8 cellular contexts compared by ENCODE assay signal in genomic region chr9:125747053-125747764, GRCh38. TPM values are rescaled to one million over a fixed set of nuclear protein-coding genes. Genes with fewer than 3 reads are reported as not detected.
DNase-seq lines count a peak whose midpoint lies in the region; ATAC-seq, FAIRE-seq and TF ChIP-seq lines count a peak whose summit lies in the region.

Gene PBX3, plus strand, starts transcription at chr9:125747373.

- H3K4me3 ChIP-seq in SK-N-SH (ENCODE audit: low read depth in 2 of 2, low read length in 1 of 2), result peak within 1 kb of the TSS; percentile 84 to 96

- peak within 1 kb of the TSS; percentile 91 to 97 for H3K27ac ChIP-seq in SK-N-SH (ENCODE audit: low read depth in 2 of 2, low read length in 1 of 2)

- TF ChIP-seq CTCF in SK-N-SH (IDR thresholded peaks at IDR 0.05), result no peak

- H3K4me1 ChIP-seq in SK-N-SH (ENCODE audit: control insufficient read depth in 1 of 2, insufficient read depth in 2 of 2, low read depth in 1 of 2, low read length in 1 of 2), result peaks cover 16 to 17% of the 10 kb centered on the region in 2 experiments

- no peaks in the 10 kb centered on the region for H3K27me3 ChIP-seq in SK-N-SH (ENCODE audit: insufficient read depth)

- peaks cover 25 to 36% of the 10 kb centered on the region in 2 experiments for H3K36me3 ChIP-seq in SK-N-SH (replicated peaks in 1 of 2; ENCODE audit: control insufficient read depth in 1 of 2, insufficient read depth in 2 of 2, low read length in 1 of 2)

- no peak for TF ChIP-seq RAD21 in SK-N-SH (IDR thresholded peaks at IDR 0.05; ENCODE audit: low read length)

- H3F3A ChIP-seq in SK-N-SH (replicated peaks; ENCODE audit: insufficient read depth), result peaks cover 38% of the 10 kb centered on the region

- POLR2A ChIA-PET in SK-N-SH (lab: Yijun Ruan, JAX), result interaction anchor here (1.2 kb wide), 1 partner anchor 96 kb away, joined by 3 read pairs; no protein-coding TSS in a partner anchor

- H3K9ac ChIP-seq in SK-N-SH, result peak within 1 kb of the TSS; percentile 96

- CTCF ChIA-PET in SK-N-SH (lab: Yijun Ruan, JAX), result interaction anchor here (0.6 kb wide), 1 partner anchor 86 kb away, joined by 3 read pairs; no protein-coding TSS in a partner anchor

- H3K4me2 ChIP-seq in SK-N-SH, result peak within 1 kb of the TSS; percentile 90

- H4K20me1 ChIP-seq in SK-N-SH (ENCODE audit: insufficient read depth), result 0 out of 2 replicates have a peak, but pooled peaks cover 3% of the 10 kb centered on the region

- peak within 1 kb of the TSS; percentile 12; the same call in 1 of the 2 replicates for H2AFZ ChIP-seq in SK-N-SH (ENCODE audit: low read depth)

- FAIRE-seq in RCC 7860 (lab: Jason Lieb, UNC), result no peak

- ATAC-seq in SK-N-SH treated with all-trans-retinoic acid at 6 μM for 48 hours, result no peak
- ATAC-seq in HG03025 (IDR thresholded peaks at IDR 0.05; ENCODE audit: low FRiP score, unreplicated experiment), result peak; percentile 9

- H3K79me2 ChIP-seq in SK-N-SH (ENCODE audit: insufficient read depth), result peaks cover 50% of the 10 kb centered on the region

- peak in 1 of 2 experiments; percentile 29; a peak in 1 of 4 replicates for TF ChIP-seq EP300 in SK-N-SH (IDR thresholded peaks at IDR 0.05; ENCODE audit: borderline replicate concordance in 1 of 2, low read depth in 1 of 2, low read length in 1 of 2)

- H3K9me3 ChIP-seq in SK-N-SH, result no peaks in the 10 kb centered on the region

- no peaks in the 10 kb centered on the region for H3K9me2 ChIP-seq in SK-N-SH

- peak; percentile 82 for DNase-seq in SK-N-SH
- peak; percentile 57 for DNase-seq in RCC 7860 (ENCODE audit: low spot score)
- DNase-seq in activated gamma-delta T cell (lab: John Stamatoyannopoulos, UW), result peak; percentile 45
- DNase-seq in germinal center (ENCODE audit: low spot score), result peak; percentile 74
- DNase-seq in nucleus accumbens (lab: John Stamatoyannopoulos, UW), result peak in 31 of 56 donors; percentile 15 to 76 (median 36)
- DNase-seq in ureter (ENCODE audit: low spot score), result peak; percentile 69

- WGBS in SK-N-SH (ENCODE audit: low lambda C conversion rate), result 0% methylated on average over 13 of the region's 107 CpGs

TF ChIP-seq in SK-N-SH, 30 proteins besides CTCF, POLR2A, EP300 and RAD21:
- no peak for TF ChIP-seq MAX (IDR thresholded peaks at IDR 0.05; ENCODE audit: low read depth)
- no peak for TF ChIP-seq MXI1 (IDR thresholded peaks at IDR 0.05; ENCODE audit: low read depth, low read length)
- TF ChIP-seq SIN3A (IDR thresholded peaks at IDR 0.05; ENCODE audit: borderline replicate concordance, low read depth, low read length), result no peak
- TF ChIP-seq RFX5 (IDR thresholded peaks at IDR 0.05; ENCODE audit: low read length), result no peak
- TF ChIP-seq POLR2AphosphoS5 (IDR thresholded peaks at IDR 0.05; ENCODE audit: low read depth, low read length), result no peak; the same call in 1 of the 2 replicates
- no peak for TF ChIP-seq USF1 (IDR thresholded peaks at IDR 0.05; ENCODE audit: borderline replicate concordance, low read depth)
- TF ChIP-seq IRF3 (IDR thresholded peaks at IDR 0.05; ENCODE audit: low read depth, low read length), result no peak
- TF ChIP-seq EZH2phosphoT487 (IDR thresholded peaks at IDR 0.05; ENCODE audit: borderline replicate concordance, low read depth), result no peak

TF ChIP-seq in SK-N-SH treated with all-trans-retinoic acid at 6 μM for 48 hours, 23 proteins besides CTCF, POLR2A, EP300 and RAD21:
- no peak for TF ChIP-seq CREB5 (CRISPR knock-in tag; IDR thresholded peaks at IDR 0.05; ENCODE audit: low read depth)
- TF ChIP-seq CSDC2 (CRISPR knock-in tag; IDR thresholded peaks at IDR 0.05), result no peak
- TF ChIP-seq GLIS3 (CRISPR knock-in tag; IDR thresholded peaks at IDR 0.05), result no peak
- TF ChIP-seq ISL1 (CRISPR knock-in tag; IDR thresholded peaks at IDR 0.05), result no peak
- no peak for TF ChIP-seq TCF4 (CRISPR knock-in tag; IDR thresholded peaks at IDR 0.05; ENCODE audit: borderline replicate concordance)
- TF ChIP-seq ZNF565 (CRISPR knock-in tag; conservative IDR thresholded peaks at IDR 0.05; ENCODE audit: low read depth), result no peak
- TF ChIP-seq TOX (CRISPR knock-in tag; IDR thresholded peaks at IDR 0.05; ENCODE audit: borderline replicate concordance), result no peak
- TF ChIP-seq PATZ1 (CRISPR knock-in tag; IDR thresholded peaks at IDR 0.05; ENCODE audit: borderline replicate concordance), result no peak
- TF ChIP-seq ZNF70 (CRISPR knock-in tag; IDR thresholded peaks at IDR 0.05), result no peak
- TF ChIP-seq CSRNP3 (CRISPR knock-in tag; IDR thresholded peaks at IDR 0.05), result no peak
- no peak for TF ChIP-seq ARNTL (CRISPR knock-in tag; IDR thresholded peaks at IDR 0.05; ENCODE audit: borderline replicate concordance, low read depth)
- no peak for TF ChIP-seq RARB (CRISPR knock-in tag; IDR thresholded peaks at IDR 0.05)
- no peak for TF ChIP-seq POU6F1 (CRISPR knock-in tag; IDR thresholded peaks at IDR 0.05; ENCODE audit: borderline replicate concordance, low read depth)
- no peak for TF ChIP-seq ESRRG (CRISPR knock-in tag; IDR thresholded peaks at IDR 0.05)

RNA-seq across cellular contexts. Expression of gene PBX3, which starts in this region (rescaled TPM):
- polyA plus RNA-seq in SK-N-SH (2012; rRNA removed), result 73.0 and 87.0 TPM in 2 replicates
- polyA plus RNA-seq in SK-N-SH (2012; cell fraction: cytosol; rRNA removed), result 89.5 and 93.2 TPM in 2 replicates
- 84.3 and 152 TPM in 2 replicates for polyA plus RNA-seq in SK-N-SH (2012; cell fraction: nucleus; rRNA removed)
- 48.3 TPM for total RNA-seq in ureter
